ENCODE assay signal across 1 cellular context in genomic region chr12:27344246-27344645, GRCh38.
TF ChIP-seq lines count a peak whose summit lies in the region.

No MANE protein-coding gene starts in this region.

TF ChIP-seq in GM12878, 131 proteins besides CTCF, POLR2A, EP300 and RAD21:
- no peak for TF ChIP-seq E2F8 (IDR thresholded peaks at IDR 0.05; ENCODE audit: low read depth, partially characterized antibody)
- no peak for TF ChIP-seq SKIL (IDR thresholded peaks at IDR 0.05; ENCODE audit: low read depth, poor library complexity, severe bottlenecking)
- no peak for TF ChIP-seq CBX5 (IDR thresholded peaks at IDR 0.05; ENCODE audit: low read depth)
- no peak for TF ChIP-seq USF2 (IDR thresholded peaks at IDR 0.05; ENCODE audit: borderline replicate concordance, low read depth, low read length)
